ENCODE assay signal across 13 cellular contexts in the genomic region with DNA sequence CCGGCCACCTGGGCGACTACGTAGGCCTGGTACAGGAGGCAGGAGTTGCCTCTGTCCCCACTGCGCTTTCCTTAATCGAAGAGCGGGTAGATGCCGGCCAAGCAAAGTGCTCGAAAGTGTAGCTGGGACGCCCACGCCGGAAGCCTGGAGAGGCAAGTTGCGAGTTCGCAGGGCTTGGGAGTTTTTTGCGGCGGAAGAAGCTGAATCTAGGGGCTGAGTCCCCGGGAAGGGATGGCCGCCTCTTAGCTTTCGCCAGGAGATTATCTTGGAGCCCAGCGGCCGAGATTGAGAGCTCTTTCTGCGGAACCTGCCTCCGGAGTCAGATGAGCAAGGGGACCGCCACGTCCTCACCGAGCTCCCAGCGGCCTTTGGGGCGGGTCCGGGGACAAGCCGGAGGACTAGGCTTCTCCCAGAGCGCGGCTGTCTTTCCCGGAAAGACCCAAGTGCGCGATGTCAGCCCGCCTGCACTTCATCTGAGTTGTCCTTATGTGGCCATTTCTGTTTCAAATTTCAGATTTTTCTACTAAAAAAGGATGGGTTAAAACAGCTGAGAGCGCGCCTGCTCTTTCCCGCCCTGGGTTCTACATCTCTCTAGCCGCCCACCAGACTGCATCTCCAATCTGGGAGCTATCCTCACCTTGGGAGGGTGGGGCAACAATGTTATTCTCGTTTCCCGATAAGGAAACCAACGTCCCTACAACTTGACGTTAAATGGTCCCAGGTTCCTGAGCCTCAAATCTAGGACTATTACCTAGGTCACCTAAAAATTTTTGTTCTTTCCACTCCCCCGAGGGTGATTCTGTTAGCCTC. TPM values are rescaled to one million over a fixed set of nuclear protein-coding genes. Genes with fewer than 3 reads are reported as not detected.
DNase-seq lines count a peak whose midpoint lies in the region; ATAC-seq, FAIRE-seq and TF ChIP-seq lines count a peak whose summit lies in the region.
"Had no signal": no experiment of that assay in that cellular context is flagged by ENCODE, and none has a peak within 500 bp of the region (broad histone marks: within the 10 kb centered on the region; RNA-seq: fewer than 3 reads in every experiment).

No MANE protein-coding gene starts in this region.

- no peak for TF ChIP-seq POLR2A in A549 (IDR thresholded peaks at IDR 0.05; ENCODE audit: low read length)
- no peak for TF ChIP-seq POLR2A in esophagus squamous epithelium (IDR thresholded peaks at IDR 0.05)

- TF ChIP-seq CTCF in A549 (IDR thresholded peaks at IDR 0.05) = no peak
- no peak for TF ChIP-seq CTCF in esophagus squamous epithelium (IDR thresholded peaks at IDR 0.05)
- no peak for TF ChIP-seq CTCF in nephron progenitor cell (IDR thresholded peaks at IDR 0.05)
- no peak for TF ChIP-seq CTCF in GM20000 (IDR thresholded peaks at IDR 0.05; ENCODE audit: extremely low read depth, missing control alignments)

- no peaks in the 10 kb centered on the region for H3K36me3 ChIP-seq in esophagus squamous epithelium
- H3K36me3 ChIP-seq: pancreas had no signal

- no peak overlapping the region for H3K27ac ChIP-seq in A549
- H3K27ac ChIP-seq in esophagus squamous epithelium = no peak overlapping the region
- H3K27ac ChIP-seq: pancreas had no signal

- H3K4me1 ChIP-seq in A549 (no peaks in the 10 kb centered on the region), esophagus squamous epithelium (peaks cover 3 to 37% (median 17%) of the 10 kb centered on the region in 3 donors)

- 0 out of 6 replicates have a peak, but pooled peaks of 1 of the 2 experiments have one; percentile 26 for ATAC-seq in A549
- peak; percentile 51 for ATAC-seq in HG03432 (IDR thresholded peaks at IDR 0.05; ENCODE audit: unreplicated experiment)
- ATAC-seq in HG02981 (IDR thresholded peaks at IDR 0.05; ENCODE audit: unreplicated experiment) = no peak

- POLR2A ChIA-PET in A549 (lab: Yijun Ruan, JAX) = no interaction called here

- TF ChIP-seq RAD21 in A549 (conservative IDR thresholded peaks at IDR 0.05 in 1 of 2, IDR thresholded peaks at IDR 0.05 in 1 of 2) = no peak

- H3K9me3 ChIP-seq in A549 = no peaks in the 10 kb centered on the region
- H3K9me3 ChIP-seq in esophagus squamous epithelium = no peaks in the 10 kb centered on the region
- H3K9me3 ChIP-seq: pancreas had no signal

- H3K9me3 Mint-ChIP-seq in nephron progenitor cell = peaks cover under 1% of the 10 kb centered on the region

- no peak for DNase-seq in A549 (ENCODE audit: low read depth in 1 of 2, low spot score in 1 of 2)
- no peak for DNase-seq in esophagus squamous epithelium (lab: John Stamatoyannopoulos, UW)
- DNase-seq in nephron progenitor cell = no peak
- no peak for DNase-seq in C1 segment of cervical spinal cord (lab: John Stamatoyannopoulos, UW)
- DNase-seq in GM20000 (ENCODE audit: low spot score) = no peak
- no peak for DNase-seq in inferior parietal cortex (ENCODE audit: extremely low spot score)
- DNase-seq: activated naive CD4-positive, alpha-beta T cell; foreskin melanocyte; NCI-H524 had no signal

- peaks cover 98% of the 10 kb centered on the region for H3K27me3 Mint-ChIP-seq in nephron progenitor cell (ENCODE audit: low read depth, poor library complexity)

- 31% methylated on average over 31 of the region's 44 CpGs for WGBS in A549 (ENCODE audit: missing lambda C conversion rate)
- 9 to 21% methylated on average over 12 to 34 of the region's 44 CpGs for WGBS in esophagus squamous epithelium, 2 donors

- H3K4me3 Mint-ChIP-seq in nephron progenitor cell = peak overlapping the region; percentile 81

- H3K4me2 ChIP-seq in A549 = peak overlapping the region; percentile 52

- CTCF ChIA-PET in A549 (lab: Yijun Ruan, JAX) = interaction anchor here (1.0 kb wide), 1 partner anchor 8 kb away, joined by 4 read pairs; no protein-coding TSS in a partner anchor

- TF ChIP-seq EP300 in A549 (IDR thresholded peaks at IDR 0.05) = no peak

- H3K4me1 Mint-ChIP-seq in nephron progenitor cell = peaks cover 49% of the 10 kb centered on the region

- FAIRE-seq in A549 (lab: Jason Lieb, UNC) = no peak
- FAIRE-seq: pancreas had no signal

- H3K36me3 Mint-ChIP-seq in nephron progenitor cell (ENCODE audit: low read depth) = peaks cover under 1% of the 10 kb centered on the region

- intact Hi-C loops in esophagus squamous epithelium (cut with DNase I) = no loop called here

- H3K27ac Mint-ChIP-seq in nephron progenitor cell = no peak overlapping the region

- peak overlapping the region; percentile 21; the same call in 2 of the 3 replicates for H3K4me3 ChIP-seq in A549
- H3K4me3 ChIP-seq in esophagus squamous epithelium = peak overlapping the region; percentile 15 to 56 (median 26)

- peaks cover 10 to 100% (median 39%) of the 10 kb centered on the region in 4 donors for H3K27me3 ChIP-seq in esophagus squamous epithelium

TF ChIP-seq in A549, 52 proteins besides CTCF, POLR2A, EP300 and RAD21:
- TF ChIP-seq MAFK (IDR thresholded peaks at IDR 0.05; ENCODE audit: partially characterized antibody) (no peak), HOXA7 (CRISPR knock-in tag; IDR thresholded peaks at IDR 0.05) (no peak), RCOR1 (IDR thresholded peaks at IDR 0.05; ENCODE audit: low read depth, low read length) (no peak), ZNF302 (CRISPR knock-in tag; IDR thresholded peaks at IDR 0.05) (no peak), HMGXB4 (CRISPR knock-in tag; IDR thresholded peaks at IDR 0.05; ENCODE audit: borderline replicate concordance) (no peak), ATOH8 (CRISPR knock-in tag; IDR thresholded peaks at IDR 0.05; ENCODE audit: low read depth) (no peak), CBX8 (IDR thresholded peaks at IDR 0.05) (no peak), SREBF2 (IDR thresholded peaks at IDR 0.05) (no peak), PHF8 (IDR thresholded peaks at IDR 0.05; ENCODE audit: borderline replicate concordance, low read depth) (no peak), EHF (CRISPR knock-in tag; IDR thresholded peaks at IDR 0.05) (no peak)
- TF ChIP-seq, protein P1, sequence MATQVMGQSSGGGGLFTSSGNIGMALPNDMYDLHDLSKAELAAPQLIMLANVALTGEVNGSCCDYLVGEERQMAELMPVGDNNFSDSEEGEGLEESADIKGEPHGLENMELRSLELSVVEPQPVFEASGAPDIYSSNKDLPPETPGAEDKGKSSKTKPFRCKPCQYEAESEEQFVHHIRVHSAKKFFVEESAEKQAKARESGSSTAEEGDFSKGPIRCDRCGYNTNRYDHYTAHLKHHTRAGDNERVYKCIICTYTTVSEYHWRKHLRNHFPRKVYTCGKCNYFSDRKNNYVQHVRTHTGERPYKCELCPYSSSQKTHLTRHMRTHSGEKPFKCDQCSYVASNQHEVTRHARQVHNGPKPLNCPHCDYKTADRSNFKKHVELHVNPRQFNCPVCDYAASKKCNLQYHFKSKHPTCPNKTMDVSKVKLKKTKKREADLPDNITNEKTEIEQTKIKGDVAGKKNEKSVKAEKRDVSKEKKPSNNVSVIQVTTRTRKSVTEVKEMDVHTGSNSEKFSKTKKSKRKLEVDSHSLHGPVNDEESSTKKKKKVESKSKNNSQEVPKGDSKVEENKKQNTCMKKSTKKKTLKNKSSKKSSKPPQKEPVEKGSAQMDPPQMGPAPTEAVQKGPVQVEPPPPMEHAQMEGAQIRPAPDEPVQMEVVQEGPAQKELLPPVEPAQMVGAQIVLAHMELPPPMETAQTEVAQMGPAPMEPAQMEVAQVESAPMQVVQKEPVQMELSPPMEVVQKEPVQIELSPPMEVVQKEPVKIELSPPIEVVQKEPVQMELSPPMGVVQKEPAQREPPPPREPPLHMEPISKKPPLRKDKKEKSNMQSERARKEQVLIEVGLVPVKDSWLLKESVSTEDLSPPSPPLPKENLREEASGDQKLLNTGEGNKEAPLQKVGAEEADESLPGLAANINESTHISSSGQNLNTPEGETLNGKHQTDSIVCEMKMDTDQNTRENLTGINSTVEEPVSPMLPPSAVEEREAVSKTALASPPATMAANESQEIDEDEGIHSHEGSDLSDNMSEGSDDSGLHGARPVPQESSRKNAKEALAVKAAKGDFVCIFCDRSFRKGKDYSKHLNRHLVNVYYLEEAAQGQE (IDR thresholded peaks at IDR 0.05) = no peak

RNA-seq across cellular contexts. Expression of gene TBX15, which starts 12.4 kb away (rescaled TPM):
- polyA plus RNA-seq in A549 (2011; rRNA removed) (0.04 and 0.08 TPM in 2 replicates), A549 (2017; fragmentation: RNase III; extraction: RNeasy Plus Mini Kit Qiagen cat#74134 plus additional on column Dnase treatment) (0.03 TPM in 1 of 3 replicates, not detected in the others)
- 0.01 and 0.03 TPM in 2 replicates for polyA plus RNA-seq in A549 (2012; cell fraction: cytosol; rRNA removed)
- 0.01 and 0.02 TPM in 2 replicates for polyA plus RNA-seq in A549 (2012; cell fraction: nucleus; rRNA removed)
- 0.21 TPM in 1 of 2 replicates, not detected in the other for polyA minus RNA-seq in A549 (2011; rRNA and poly(A)+ RNA removed)
- total RNA-seq in esophagus squamous epithelium = under 1 TPM in 2 of 4 donors, not detected in 2; 0.15 to 0.19 TPM
- total RNA-seq: T-helper 2 cell treated with Interferon-gamma antibody and Interleukin-4, amounts not matched to agents 100 ng/mL and 5 ng/mL, for 36 hours had no signal
